In the genomic region with DNA sequence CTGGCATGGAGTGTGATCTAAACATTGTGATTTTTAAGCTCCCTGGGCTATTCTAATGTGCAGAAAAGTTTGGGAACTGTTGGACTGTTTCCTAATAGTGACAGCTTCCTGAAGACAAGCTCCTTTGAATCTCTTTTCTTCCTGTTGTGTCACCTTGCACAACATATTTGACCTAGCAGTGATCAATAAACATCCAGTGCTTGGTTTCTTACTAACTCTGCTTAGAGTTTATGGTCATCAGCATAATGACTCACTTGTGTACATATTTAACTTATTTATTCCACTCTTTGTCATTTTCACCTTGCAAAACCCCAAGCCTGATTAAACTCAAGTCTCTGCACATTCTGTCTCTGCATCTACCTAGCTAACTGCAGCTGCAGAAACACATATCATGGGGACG, we compare ENCODE assay signal across 20 cellular contexts.
"Had no signal": no experiment of that assay in that cellular context is flagged by ENCODE, and none has a peak within 500 bp of the region (broad histone marks: within the 10 kb centered on the region; RNA-seq: fewer than 3 reads in every experiment).

No MANE protein-coding gene starts in this region.

- DNase-seq: activated B cell treated with CpG ODN at 0.5 μM for 24 hours; activated CD4-positive, alpha-beta memory T cell treated with anti-CD3 and anti-CD28 coated beads for 36 hours; activated CD4-positive, alpha-beta T cell treated with anti-CD3 and anti-CD28 coated beads for 4 hours; activated T-cell treated with anti-CD3 and anti-CD28 coated beads for 4 hours; dermis blood vessel endothelial cell; effector memory CD4-positive, alpha-beta T cell; foreskin melanocyte; kidney glomerular epithelial cell; lower lobe of right lung; nephron progenitor cell; nucleus accumbens; posterior cingulate gyrus; retina; stimulated activated CD4-positive, alpha-beta T cell treated with anti-CD3 and anti-CD28 coated beads, Interleukin-12 subunit alpha, Interleukin-12 subunit beta, amount 100 ng/mL, for 4 hours; stimulated activated CD4-positive, alpha-beta T cell treated with anti-CD3 and anti-CD28 coated beads, Interleukin-1b, Interleukin-23, amount 100 ng/mL, for 48 hours; stimulated activated CD8-positive, alpha-beta memory T cell treated with anti-CD3 and anti-CD28 coated beads, Interleukin-4, amount 100 ng/mL, for 48 hours; stimulated activated naive CD4-positive, alpha-beta T cell; upper lobe of right lung had no signal

- H3K27ac Mint-ChIP-seq: activated B cell treated with CpG ODN at 0.5 μM for 24 hours; activated CD4-positive, alpha-beta memory T cell treated with anti-CD3 and anti-CD28 coated beads for 36 hours; activated naive CD8-positive, alpha-beta T cell; nephron progenitor cell had no signal

- H3K9me3 ChIP-seq: lower lobe of right lung, upper lobe of right lung had no signal

- H3K9me3 Mint-ChIP-seq: activated B cell treated with CpG ODN at 0.5 μM for 24 hours; activated CD4-positive, alpha-beta memory T cell treated with anti-CD3 and anti-CD28 coated beads for 36 hours; nephron progenitor cell had no signal

- H3K36me3 Mint-ChIP-seq: activated CD4-positive, alpha-beta memory T cell treated with anti-CD3 and anti-CD28 coated beads for 36 hours had no signal

- H3K27ac ChIP-seq: cardiac muscle cell, lower lobe of right lung, upper lobe of right lung had no signal

- H3K36me3 ChIP-seq: cardiac muscle cell, lower lobe of right lung, upper lobe of right lung had no signal

- H3K4me3 Mint-ChIP-seq: activated B cell treated with CpG ODN at 0.5 μM for 24 hours; activated CD4-positive, alpha-beta memory T cell treated with anti-CD3 and anti-CD28 coated beads for 36 hours; activated naive CD8-positive, alpha-beta T cell; nephron progenitor cell had no signal

- H3K27me3 ChIP-seq: cardiac muscle cell, upper lobe of right lung had no signal

- ATAC-seq: lower lobe of right lung, upper lobe of right lung had no signal

- H3K4me1 Mint-ChIP-seq: activated B cell treated with CpG ODN at 0.5 μM for 24 hours had no signal

- H3K4me1 ChIP-seq: upper lobe of right lung had no signal

- H3K4me3 ChIP-seq: cardiac muscle cell, lower lobe of right lung, upper lobe of right lung had no signal
